Comparison of ENCODE assay signal across 24 cellular contexts in the genomic region with DNA sequence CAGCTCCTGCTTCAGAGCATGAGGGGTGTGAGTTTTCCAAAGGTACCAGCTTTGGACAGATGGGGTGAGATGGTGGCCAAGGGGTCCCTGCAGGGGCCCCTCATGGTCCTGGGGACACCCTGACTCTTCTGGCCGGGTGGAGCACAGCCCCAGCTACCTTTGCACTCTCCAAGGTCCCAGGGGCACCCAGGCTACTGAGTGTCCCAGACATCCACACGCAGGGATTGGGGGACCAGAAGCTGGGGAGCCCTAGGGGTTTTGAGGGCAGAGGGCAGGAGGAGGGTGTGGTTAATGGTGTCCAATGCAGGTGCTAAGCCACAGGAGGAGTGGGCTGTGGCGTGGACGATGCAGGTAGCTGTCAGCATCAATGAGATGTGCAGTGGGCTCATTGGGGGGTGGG. TPM values are rescaled to one million over a fixed set of nuclear protein-coding genes. Genes with fewer than 3 reads are reported as not detected.
A peak's percentile ranks its signal among the peaks of the same experiment; 100 is the strongest.
DNase-seq lines count a peak whose midpoint lies in the region; ATAC-seq and TF ChIP-seq lines count a peak whose summit lies in the region.
"Had no signal": no experiment of that assay in that cellular context is flagged by ENCODE, and none has a peak within 500 bp of the region (broad histone marks: within the 10 kb centered on the region; RNA-seq: fewer than 3 reads in every experiment).

No MANE protein-coding gene starts in this region.

- ATAC-seq in activated CD8-positive, alpha-beta memory T cell treated with anti-CD3 and anti-CD28 coated beads, Interleukin-2, amount 10 ng/mL, durations not matched to agents 7 days and 5 days: peak; percentile 6
- no peak for ATAC-seq in stimulated activated memory B cell treated with anti-CD40 and anti-IgM and Interleukin-4, amounts not matched to agents 10 μg/mL and 1 μg/mL and 100 μg/mL, for 72 hours
- ATAC-seq: A549, GM12878 had no signal

- H2AFZ ChIP-seq in osteoblast (ENCODE audit: low read length): no peak overlapping the region

- no peak overlapping the region for H3K27ac ChIP-seq in osteoblast (ENCODE audit: low read depth, low read length)
- H3K27ac ChIP-seq: 22Rv1; A549; BLaER1 treated with 17β-estradiol and CSF1 and Interleukin-3, amounts not matched to agents 10 nM and 100 nM; C4-2B had no signal

- H3K4me2 ChIP-seq in osteoblast (ENCODE audit: insufficient read depth, low read length): no peak overlapping the region
- H3K4me2 ChIP-seq: A549; BLaER1 treated with 17β-estradiol and CSF1 and Interleukin-3, amounts not matched to agents 10 nM and 100 nM had no signal

- H3K4me1 ChIP-seq in osteoblast (ENCODE audit: insufficient read depth, low read length): no peaks in the 10 kb centered on the region
- H3K4me1 ChIP-seq: A549 had no signal

- DNase-seq in activated CD8-positive, alpha-beta memory T cell treated with anti-CD3 and anti-CD28 coated beads, Interleukin-2, amount 10 ng/mL, durations not matched to agents 7 days and 5 days: no peak
- DNase-seq in activated CD8-positive, alpha-beta memory T cell treated with anti-CD3 and anti-CD28 coated beads, Interleukin-2, amount 50 U/mL, for 4 hours: no peak
- DNase-seq in CD14-positive monocyte (ENCODE audit: low spot score): peak; percentile 24
- DNase-seq in osteoblast (ENCODE audit: insufficient read length, low spot score, missing footprints): peak; percentile 50
- no peak for DNase-seq in activated CD4-positive, CD25-positive, alpha-beta regulatory T cell (lab: John Stamatoyannopoulos, UW)
- no peak for DNase-seq in HT-29 (ENCODE audit: low spot score)
- DNase-seq: CD4-positive, alpha-beta memory T cell; CD4-positive, CD25-positive, alpha-beta regulatory T cell; CD8-positive, alpha-beta memory T cell; COR-L47; DMS 273 treated with DMSO at 0.1 percent for 48 hours; DMS153; DMS53; DMS79; DND-41; EL; GDM1 had no signal

- peaks cover 15% of the 10 kb centered on the region for H3K27me3 Mint-ChIP-seq in activated CD8-positive, alpha-beta memory T cell treated with anti-CD3 and anti-CD28 coated beads, Interleukin-2, amount 10 ng/mL, durations not matched to agents 7 days and 5 days
- peaks cover 21 to 38% (median 25%) of the 10 kb centered on the region in 3 donors for H3K27me3 Mint-ChIP-seq in CD14-positive monocyte (ENCODE audit: low read depth in 3 of 3)
- H3K27me3 Mint-ChIP-seq in stimulated activated memory B cell treated with anti-CD40 and anti-IgM and Interleukin-4, amounts not matched to agents 10 μg/mL and 1 μg/mL and 100 μg/mL, for 72 hours: peaks cover 23% of the 10 kb centered on the region

- CTCF ChIA-PET in activated CD8-positive, alpha-beta memory T cell treated with anti-CD3 and anti-CD28 coated beads, Interleukin-2, amount 10 ng/mL, durations not matched to agents 7 days and 5 days (lab: Charles Lee): interaction anchor here (0.9 to 1.3 kb wide), 2 partner anchors 10 to 19 kb away, joined by 3 to 4 read pairs; no protein-coding TSS in a partner anchor

- no peaks in the 10 kb centered on the region for H3K79me2 ChIP-seq in osteoblast (ENCODE audit: insufficient read depth, low read length)

- no peaks in the 10 kb centered on the region for H4K20me1 ChIP-seq in osteoblast (ENCODE audit: insufficient read depth, low read length)

- TF ChIP-seq CTCF in CD14-positive monocyte (IDR thresholded peaks at IDR 0.05) (no peak), osteoblast (IDR thresholded peaks at IDR 0.05; ENCODE audit: extremely low read depth, low read depth, low read length) (no peak)

- no peaks in the 10 kb centered on the region for H3K9me3 Mint-ChIP-seq in activated CD8-positive, alpha-beta memory T cell treated with anti-CD3 and anti-CD28 coated beads, Interleukin-2, amount 10 ng/mL, durations not matched to agents 7 days and 5 days (ENCODE audit: low read depth)
- no peaks in the 10 kb centered on the region for H3K9me3 Mint-ChIP-seq in CD14-positive monocyte
- no peaks in the 10 kb centered on the region for H3K9me3 Mint-ChIP-seq in stimulated activated memory B cell treated with anti-CD40 and anti-IgM and Interleukin-4, amounts not matched to agents 10 μg/mL and 1 μg/mL and 100 μg/mL, for 72 hours
- H3K9me3 Mint-ChIP-seq: CD4-positive, alpha-beta memory T cell; CD4-positive, CD25-positive, alpha-beta regulatory T cell; CD8-positive, alpha-beta memory T cell had no signal

- no peaks in the 10 kb centered on the region for H3K36me3 ChIP-seq in osteoblast (ENCODE audit: insufficient read depth, low read length)
- H3K36me3 ChIP-seq: BLaER1 treated with 17β-estradiol and CSF1 and Interleukin-3, amounts not matched to agents 10 nM and 100 nM had no signal

- H3K4me1 Mint-ChIP-seq in activated CD8-positive, alpha-beta memory T cell treated with anti-CD3 and anti-CD28 coated beads, Interleukin-2, amount 10 ng/mL, durations not matched to agents 7 days and 5 days: no peaks in the 10 kb centered on the region
- no peaks in the 10 kb centered on the region for H3K4me1 Mint-ChIP-seq in CD14-positive monocyte
- H3K4me1 Mint-ChIP-seq in stimulated activated memory B cell treated with anti-CD40 and anti-IgM and Interleukin-4, amounts not matched to agents 10 μg/mL and 1 μg/mL and 100 μg/mL, for 72 hours: peaks cover 31% of the 10 kb centered on the region
- H3K4me1 Mint-ChIP-seq: CD4-positive, alpha-beta memory T cell; CD4-positive, CD25-positive, alpha-beta regulatory T cell; CD8-positive, alpha-beta memory T cell had no signal

- H3K27ac Mint-ChIP-seq in activated CD8-positive, alpha-beta memory T cell treated with anti-CD3 and anti-CD28 coated beads, Interleukin-2, amount 10 ng/mL, durations not matched to agents 7 days and 5 days: no peak overlapping the region
- H3K27ac Mint-ChIP-seq in CD14-positive monocyte: peak overlapping the region in 1 of 7 donors; percentile 32
- H3K27ac Mint-ChIP-seq in stimulated activated memory B cell treated with anti-CD40 and anti-IgM and Interleukin-4, amounts not matched to agents 10 μg/mL and 1 μg/mL and 100 μg/mL, for 72 hours: peak overlapping the region; percentile 22
- H3K27ac Mint-ChIP-seq: B cell; CD4-positive, alpha-beta memory T cell; CD4-positive, CD25-positive, alpha-beta regulatory T cell had no signal

- intact Hi-C loops in CD14-positive monocyte (cut with micrococcal nuclease): loop anchor here in 1 of 2 donors (1.0 kb wide), 1 partner anchor 28 kb away; no protein-coding TSS in a partner anchor

- no peaks in the 10 kb centered on the region for H3K9me3 ChIP-seq in osteoblast (ENCODE audit: low read depth, low read length)
- H3K9me3 ChIP-seq: A549; BLaER1 treated with 17β-estradiol and CSF1 and Interleukin-3, amounts not matched to agents 10 nM and 100 nM had no signal

- H3K36me3 Mint-ChIP-seq in activated CD8-positive, alpha-beta memory T cell treated with anti-CD3 and anti-CD28 coated beads, Interleukin-2, amount 10 ng/mL, durations not matched to agents 7 days and 5 days: no peaks in the 10 kb centered on the region
- no peaks in the 10 kb centered on the region for H3K36me3 Mint-ChIP-seq in CD14-positive monocyte
- no peaks in the 10 kb centered on the region for H3K36me3 Mint-ChIP-seq in stimulated activated memory B cell treated with anti-CD40 and anti-IgM and Interleukin-4, amounts not matched to agents 10 μg/mL and 1 μg/mL and 100 μg/mL, for 72 hours
- H3K36me3 Mint-ChIP-seq: CD4-positive, alpha-beta memory T cell; CD4-positive, CD25-positive, alpha-beta regulatory T cell; CD8-positive, alpha-beta memory T cell had no signal

- no peak overlapping the region for H3K4me3 ChIP-seq in osteoblast (ENCODE audit: insufficient read depth, low read length)
- H3K4me3 ChIP-seq: A549; BLaER1 treated with 17β-estradiol and CSF1 and Interleukin-3, amounts not matched to agents 10 nM and 100 nM; GM12878 had no signal

- H3K27me3 ChIP-seq in osteoblast (ENCODE audit: insufficient read depth, low read length): peaks cover 37% of the 10 kb centered on the region

- no peak overlapping the region for H3K4me3 Mint-ChIP-seq in activated CD8-positive, alpha-beta memory T cell treated with anti-CD3 and anti-CD28 coated beads, Interleukin-2, amount 10 ng/mL, durations not matched to agents 7 days and 5 days
- H3K4me3 Mint-ChIP-seq in CD14-positive monocyte: no peak overlapping the region
- H3K4me3 Mint-ChIP-seq in stimulated activated memory B cell treated with anti-CD40 and anti-IgM and Interleukin-4, amounts not matched to agents 10 μg/mL and 1 μg/mL and 100 μg/mL, for 72 hours: no peak overlapping the region
- H3K4me3 Mint-ChIP-seq: B cell; CD4-positive, alpha-beta memory T cell; CD4-positive, CD25-positive, alpha-beta regulatory T cell; CD8-positive, alpha-beta memory T cell had no signal

RNA-seq across cellular contexts. Expression of a gene that starts 16.0 kb away (rescaled TPM):
- 100 to 1,000 TPM; 107 to 115 TPM for total RNA-seq in activated CD8-positive, alpha-beta memory T cell treated with anti-CD3 and anti-CD28 coated beads, Interleukin-2, amount 10 ng/mL, durations not matched to agents 7 days and 5 days
- polyA plus RNA-seq in CD14-positive monocyte: 10 to 100 TPM; 14.1 to 35.0 TPM
- total RNA-seq in osteoblast: 134 and 139 TPM in 2 replicates
- total RNA-seq in HT-29 (2014; rRNA removed; shearing (Covaris generic)): 392 and 406 TPM in 2 replicates

Comparison
In these comparisons a context has a peak if more than half of its experiments do, and no peak if none do; other contexts are left out.
1. DNase-seq: peak in CD14-positive monocyte (single experiment) and osteoblast (single experiment); none in activated CD8-positive, alpha-beta memory T cell treated with anti-CD3 and anti-CD28 coated beads, Interleukin-2, amount 10 ng/mL, durations not matched to agents 7 days and 5 days (single experiment), activated CD8-positive, alpha-beta memory T cell treated with anti-CD3 and anti-CD28 coated beads, Interleukin-2, amount 50 U/mL, for 4 hours (single experiment), activated CD4-positive, CD25-positive, alpha-beta regulatory T cell (0 of 4) and HT-29 (single experiment).